Comparison of ENCODE assay signal across 1 cellular context in the genomic region with DNA sequence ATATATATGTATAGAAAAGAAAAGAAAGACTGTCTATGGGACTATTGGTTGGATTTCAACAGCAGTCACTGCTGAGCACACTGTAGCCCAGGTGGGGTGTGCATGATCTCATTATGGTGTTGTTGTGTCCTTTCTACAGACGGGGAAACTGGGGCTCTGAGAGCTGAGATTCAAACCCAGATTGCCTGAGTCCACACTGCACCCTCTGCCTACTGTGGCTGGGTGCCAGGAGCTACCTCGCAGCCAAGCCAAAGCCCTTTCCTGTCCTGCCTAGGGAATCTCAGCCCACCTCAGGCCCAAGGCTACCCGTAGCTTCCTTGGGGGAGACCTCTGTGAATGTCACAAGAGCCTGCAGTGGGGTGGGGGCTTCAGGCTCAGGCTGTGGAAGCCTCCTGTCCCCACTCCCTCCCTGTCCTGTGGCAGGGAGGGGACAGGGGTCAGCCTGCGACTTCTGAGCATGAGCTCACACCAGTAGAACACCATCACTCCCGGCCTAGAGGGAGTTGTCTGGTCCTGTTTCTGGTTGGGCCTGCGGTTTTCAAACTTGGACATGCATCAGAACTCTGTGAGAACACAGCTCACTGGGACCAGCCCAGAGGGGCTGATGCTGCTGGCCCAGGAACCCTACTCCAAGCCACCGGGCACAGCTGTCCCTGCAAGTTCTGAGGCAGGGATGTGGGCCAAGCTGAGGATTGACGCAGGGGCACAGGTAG.
TF ChIP-seq lines count a peak whose summit lies in the region.

No MANE protein-coding gene starts in this region.

TF ChIP-seq in HepG2, 621 proteins besides CTCF, POLR2A, EP300 and RAD21 (continues in another document):
- TF ChIP-seq POGZ (CRISPR knock-in tag; IDR thresholded peaks at IDR 0.05), result no peak
- TF ChIP-seq ZNF589 (CRISPR knock-in tag; conservative IDR thresholded peaks at IDR 0.05), result no peak
- TF ChIP-seq, protein P1, sequence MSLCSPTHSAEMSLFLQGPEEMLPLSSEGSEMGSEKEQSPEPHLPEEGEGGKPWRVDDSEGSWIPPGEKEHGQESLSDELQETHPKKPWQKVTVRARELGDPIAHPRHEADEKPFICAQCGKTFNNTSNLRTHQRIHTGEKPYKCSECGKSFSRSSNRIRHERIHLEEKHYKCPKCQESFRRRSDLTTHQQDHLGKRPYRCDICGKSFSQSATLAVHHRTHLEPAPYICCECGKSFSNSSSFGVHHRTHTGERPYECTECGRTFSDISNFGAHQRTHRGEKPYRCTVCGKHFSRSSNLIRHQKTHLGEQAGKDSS (CRISPR knock-in tag; IDR thresholded peaks at IDR 0.05; ENCODE audit: borderline replicate concordance, low read depth), result 0 out of 2 replicates have a peak, but pooled peaks have one; percentile 19
- TF ChIP-seq PAX8 (CRISPR knock-in tag; IDR thresholded peaks at IDR 0.05; ENCODE audit: borderline replicate concordance), result no peak
- TF ChIP-seq, protein P2, sequence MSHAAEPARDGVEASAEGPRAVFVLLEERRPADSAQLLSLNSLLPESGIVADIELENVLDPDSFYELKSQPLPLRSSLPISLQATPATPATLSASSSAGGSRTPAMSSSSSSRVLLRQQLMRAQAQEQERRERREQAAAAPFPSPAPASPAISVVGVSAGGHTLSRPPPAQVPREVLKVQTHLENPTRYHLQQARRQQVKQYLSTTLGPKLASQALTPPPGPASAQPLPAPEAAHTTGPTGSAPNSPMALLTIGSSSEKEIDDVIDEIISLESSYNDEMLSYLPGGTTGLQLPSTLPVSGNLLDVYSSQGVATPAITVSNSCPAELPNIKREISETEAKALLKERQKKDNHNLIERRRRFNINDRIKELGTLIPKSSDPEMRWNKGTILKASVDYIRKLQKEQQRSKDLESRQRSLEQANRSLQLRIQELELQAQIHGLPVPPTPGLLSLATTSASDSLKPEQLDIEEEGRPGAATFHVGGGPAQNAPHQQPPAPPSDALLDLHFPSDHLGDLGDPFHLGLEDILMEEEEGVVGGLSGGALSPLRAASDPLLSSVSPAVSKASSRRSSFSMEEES (CRISPR knock-in tag; IDR thresholded peaks at IDR 0.05), result no peak
- no peak for TF ChIP-seq MED8 (CRISPR knock-in tag; IDR thresholded peaks at IDR 0.05; ENCODE audit: insufficient replicate concordance)
- TF ChIP-seq NR2F2 (IDR thresholded peaks at IDR 0.05; ENCODE audit: borderline replicate concordance, low read depth), result no peak
- no peak for TF ChIP-seq NR1H2 (CRISPR knock-in tag; IDR thresholded peaks at IDR 0.05; ENCODE audit: borderline replicate concordance, low read depth)
- TF ChIP-seq, protein P3, sequence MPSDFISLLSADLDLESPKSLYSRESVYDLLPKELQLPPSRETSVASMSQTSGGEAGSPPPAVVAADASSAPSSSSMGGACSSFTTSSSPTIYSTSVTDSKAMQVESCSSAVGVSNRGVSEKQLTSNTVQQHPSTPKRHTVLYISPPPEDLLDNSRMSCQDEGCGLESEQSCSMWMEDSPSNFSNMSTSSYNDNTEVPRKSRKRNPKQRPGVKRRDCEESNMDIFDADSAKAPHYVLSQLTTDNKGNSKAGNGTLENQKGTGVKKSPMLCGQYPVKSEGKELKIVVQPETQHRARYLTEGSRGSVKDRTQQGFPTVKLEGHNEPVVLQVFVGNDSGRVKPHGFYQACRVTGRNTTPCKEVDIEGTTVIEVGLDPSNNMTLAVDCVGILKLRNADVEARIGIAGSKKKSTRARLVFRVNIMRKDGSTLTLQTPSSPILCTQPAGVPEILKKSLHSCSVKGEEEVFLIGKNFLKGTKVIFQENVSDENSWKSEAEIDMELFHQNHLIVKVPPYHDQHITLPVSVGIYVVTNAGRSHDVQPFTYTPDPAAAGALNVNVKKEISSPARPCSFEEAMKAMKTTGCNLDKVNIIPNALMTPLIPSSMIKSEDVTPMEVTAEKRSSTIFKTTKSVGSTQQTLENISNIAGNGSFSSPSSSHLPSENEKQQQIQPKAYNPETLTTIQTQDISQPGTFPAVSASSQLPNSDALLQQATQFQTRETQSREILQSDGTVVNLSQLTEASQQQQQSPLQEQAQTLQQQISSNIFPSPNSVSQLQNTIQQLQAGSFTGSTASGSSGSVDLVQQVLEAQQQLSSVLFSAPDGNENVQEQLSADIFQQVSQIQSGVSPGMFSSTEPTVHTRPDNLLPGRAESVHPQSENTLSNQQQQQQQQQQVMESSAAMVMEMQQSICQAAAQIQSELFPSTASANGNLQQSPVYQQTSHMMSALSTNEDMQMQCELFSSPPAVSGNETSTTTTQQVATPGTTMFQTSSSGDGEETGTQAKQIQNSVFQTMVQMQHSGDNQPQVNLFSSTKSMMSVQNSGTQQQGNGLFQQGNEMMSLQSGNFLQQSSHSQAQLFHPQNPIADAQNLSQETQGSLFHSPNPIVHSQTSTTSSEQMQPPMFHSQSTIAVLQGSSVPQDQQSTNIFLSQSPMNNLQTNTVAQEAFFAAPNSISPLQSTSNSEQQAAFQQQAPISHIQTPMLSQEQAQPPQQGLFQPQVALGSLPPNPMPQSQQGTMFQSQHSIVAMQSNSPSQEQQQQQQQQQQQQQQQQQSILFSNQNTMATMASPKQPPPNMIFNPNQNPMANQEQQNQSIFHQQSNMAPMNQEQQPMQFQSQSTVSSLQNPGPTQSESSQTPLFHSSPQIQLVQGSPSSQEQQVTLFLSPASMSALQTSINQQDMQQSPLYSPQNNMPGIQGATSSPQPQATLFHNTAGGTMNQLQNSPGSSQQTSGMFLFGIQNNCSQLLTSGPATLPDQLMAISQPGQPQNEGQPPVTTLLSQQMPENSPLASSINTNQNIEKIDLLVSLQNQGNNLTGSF (CRISPR knock-in tag; IDR thresholded peaks at IDR 0.05), result no peak
- no peak for TF ChIP-seq KAT8 (CRISPR knock-in tag; IDR thresholded peaks at IDR 0.05)
- TF ChIP-seq ZNF569 (CRISPR knock-in tag; IDR thresholded peaks at IDR 0.05; ENCODE audit: borderline replicate concordance), result no peak
- TF ChIP-seq, protein P4, sequence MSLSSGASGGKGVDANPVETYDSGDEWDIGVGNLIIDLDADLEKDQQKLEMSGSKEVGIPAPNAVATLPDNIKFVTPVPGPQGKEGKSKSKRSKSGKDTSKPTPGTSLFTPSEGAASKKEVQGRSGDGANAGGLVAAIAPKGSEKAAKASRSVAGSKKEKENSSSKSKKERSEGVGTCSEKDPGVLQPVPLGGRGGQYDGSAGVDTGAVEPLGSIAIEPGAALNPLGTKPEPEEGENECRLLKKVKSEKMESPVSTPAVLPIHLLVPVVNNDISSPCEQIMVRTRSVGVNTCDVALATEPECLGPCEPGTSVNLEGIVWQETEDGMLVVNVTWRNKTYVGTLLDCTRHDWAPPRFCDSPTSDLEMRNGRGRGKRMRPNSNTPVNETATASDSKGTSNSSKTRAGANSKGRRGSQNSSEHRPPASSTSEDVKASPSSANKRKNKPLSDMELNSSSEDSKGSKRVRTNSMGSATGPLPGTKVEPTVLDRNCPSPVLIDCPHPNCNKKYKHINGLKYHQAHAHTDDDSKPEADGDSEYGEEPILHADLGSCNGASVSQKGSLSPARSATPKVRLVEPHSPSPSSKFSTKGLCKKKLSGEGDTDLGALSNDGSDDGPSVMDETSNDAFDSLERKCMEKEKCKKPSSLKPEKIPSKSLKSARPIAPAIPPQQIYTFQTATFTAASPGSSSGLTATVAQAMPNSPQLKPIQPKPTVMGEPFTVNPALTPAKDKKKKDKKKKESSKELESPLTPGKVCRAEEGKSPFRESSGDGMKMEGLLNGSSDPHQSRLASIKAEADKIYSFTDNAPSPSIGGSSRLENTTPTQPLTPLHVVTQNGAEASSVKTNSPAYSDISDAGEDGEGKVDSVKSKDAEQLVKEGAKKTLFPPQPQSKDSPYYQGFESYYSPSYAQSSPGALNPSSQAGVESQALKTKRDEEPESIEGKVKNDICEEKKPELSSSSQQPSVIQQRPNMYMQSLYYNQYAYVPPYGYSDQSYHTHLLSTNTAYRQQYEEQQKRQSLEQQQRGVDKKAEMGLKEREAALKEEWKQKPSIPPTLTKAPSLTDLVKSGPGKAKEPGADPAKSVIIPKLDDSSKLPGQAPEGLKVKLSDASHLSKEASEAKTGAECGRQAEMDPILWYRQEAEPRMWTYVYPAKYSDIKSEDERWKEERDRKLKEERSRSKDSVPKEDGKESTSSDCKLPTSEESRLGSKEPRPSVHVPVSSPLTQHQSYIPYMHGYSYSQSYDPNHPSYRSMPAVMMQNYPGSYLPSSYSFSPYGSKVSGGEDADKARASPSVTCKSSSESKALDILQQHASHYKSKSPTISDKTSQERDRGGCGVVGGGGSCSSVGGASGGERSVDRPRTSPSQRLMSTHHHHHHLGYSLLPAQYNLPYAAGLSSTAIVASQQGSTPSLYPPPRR (CRISPR knock-in tag; IDR thresholded peaks at IDR 0.05; ENCODE audit: borderline replicate concordance), result no peak
- TF ChIP-seq, protein P5, sequence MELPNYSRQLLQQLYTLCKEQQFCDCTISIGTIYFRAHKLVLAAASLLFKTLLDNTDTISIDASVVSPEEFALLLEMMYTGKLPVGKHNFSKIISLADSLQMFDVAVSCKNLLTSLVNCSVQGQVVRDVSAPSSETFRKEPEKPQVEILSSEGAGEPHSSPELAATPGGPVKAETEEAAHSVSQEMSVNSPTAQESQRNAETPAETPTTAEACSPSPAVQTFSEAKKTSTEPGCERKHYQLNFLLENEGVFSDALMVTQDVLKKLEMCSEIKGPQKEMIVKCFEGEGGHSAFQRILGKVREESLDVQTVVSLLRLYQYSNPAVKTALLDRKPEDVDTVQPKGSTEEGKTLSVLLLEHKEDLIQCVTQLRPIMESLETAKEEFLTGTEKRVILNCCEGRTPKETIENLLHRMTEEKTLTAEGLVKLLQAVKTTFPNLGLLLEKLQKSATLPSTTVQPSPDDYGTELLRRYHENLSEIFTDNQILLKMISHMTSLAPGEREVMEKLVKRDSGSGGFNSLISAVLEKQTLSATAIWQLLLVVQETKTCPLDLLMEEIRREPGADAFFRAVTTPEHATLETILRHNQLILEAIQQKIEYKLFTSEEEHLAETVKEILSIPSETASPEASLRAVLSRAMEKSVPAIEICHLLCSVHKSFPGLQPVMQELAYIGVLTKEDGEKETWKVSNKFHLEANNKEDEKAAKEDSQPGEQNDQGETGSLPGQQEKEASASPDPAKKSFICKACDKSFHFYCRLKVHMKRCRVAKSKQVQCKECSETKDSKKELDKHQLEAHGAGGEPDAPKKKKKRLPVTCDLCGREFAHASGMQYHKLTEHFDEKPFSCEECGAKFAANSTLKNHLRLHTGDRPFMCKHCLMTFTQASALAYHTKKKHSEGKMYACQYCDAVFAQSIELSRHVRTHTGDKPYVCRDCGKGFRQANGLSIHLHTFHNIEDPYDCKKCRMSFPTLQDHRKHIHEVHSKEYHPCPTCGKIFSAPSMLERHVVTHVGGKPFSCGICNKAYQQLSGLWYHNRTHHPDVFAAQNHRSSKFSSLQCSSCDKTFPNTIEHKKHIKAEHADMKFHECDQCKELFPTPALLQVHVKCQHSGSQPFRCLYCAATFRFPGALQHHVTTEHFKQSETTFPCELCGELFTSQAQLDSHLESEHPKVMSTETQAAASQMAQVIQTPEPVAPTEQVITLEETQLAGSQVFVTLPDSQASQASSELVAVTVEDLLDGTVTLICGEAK (IDR thresholded peaks at IDR 0.05), result no peak
- TF ChIP-seq, protein P5 (CRISPR knock-in tag; IDR thresholded peaks at IDR 0.05), result no peak
- TF ChIP-seq, protein P6, sequence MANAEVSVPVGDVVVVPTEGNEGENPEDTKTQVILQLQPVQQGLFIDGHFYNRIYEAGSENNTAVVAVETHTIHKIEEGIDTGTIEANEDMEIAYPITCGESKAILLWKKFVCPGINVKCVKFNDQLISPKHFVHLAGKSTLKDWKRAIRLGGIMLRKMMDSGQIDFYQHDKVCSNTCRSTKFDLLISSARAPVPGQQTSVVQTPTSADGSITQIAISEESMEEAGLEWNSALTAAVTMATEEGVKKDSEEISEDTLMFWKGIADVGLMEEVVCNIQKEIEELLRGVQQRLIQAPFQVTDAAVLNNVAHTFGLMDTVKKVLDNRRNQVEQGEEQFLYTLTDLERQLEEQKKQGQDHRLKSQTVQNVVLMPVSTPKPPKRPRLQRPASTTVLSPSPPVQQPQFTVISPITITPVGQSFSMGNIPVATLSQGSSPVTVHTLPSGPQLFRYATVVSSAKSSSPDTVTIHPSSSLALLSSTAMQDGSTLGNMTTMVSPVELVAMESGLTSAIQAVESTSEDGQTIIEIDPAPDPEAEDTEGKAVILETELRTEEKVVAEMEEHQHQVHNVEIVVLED (CRISPR knock-in tag; IDR thresholded peaks at IDR 0.05; ENCODE audit: borderline replicate concordance), result no peak
- TF ChIP-seq, protein P7, sequence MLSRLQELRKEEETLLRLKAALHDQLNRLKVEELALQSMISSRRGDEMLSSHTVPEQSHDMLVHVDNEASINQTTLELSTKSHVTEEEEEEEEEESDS (CRISPR knock-in tag; IDR thresholded peaks at IDR 0.05; ENCODE audit: borderline replicate concordance), result no peak
- TF ChIP-seq SALL1 (CRISPR knock-in tag; IDR thresholded peaks at IDR 0.05), result 0 out of 2 replicates have a peak, but pooled peaks have one; percentile 26
- no peak for TF ChIP-seq ZNF678 (CRISPR knock-in tag; IDR thresholded peaks at IDR 0.05)
- TF ChIP-seq ZBTB8A (CRISPR knock-in tag; IDR thresholded peaks at IDR 0.05; ENCODE audit: borderline replicate concordance, low read depth), result no peak
- TF ChIP-seq, protein P8, sequence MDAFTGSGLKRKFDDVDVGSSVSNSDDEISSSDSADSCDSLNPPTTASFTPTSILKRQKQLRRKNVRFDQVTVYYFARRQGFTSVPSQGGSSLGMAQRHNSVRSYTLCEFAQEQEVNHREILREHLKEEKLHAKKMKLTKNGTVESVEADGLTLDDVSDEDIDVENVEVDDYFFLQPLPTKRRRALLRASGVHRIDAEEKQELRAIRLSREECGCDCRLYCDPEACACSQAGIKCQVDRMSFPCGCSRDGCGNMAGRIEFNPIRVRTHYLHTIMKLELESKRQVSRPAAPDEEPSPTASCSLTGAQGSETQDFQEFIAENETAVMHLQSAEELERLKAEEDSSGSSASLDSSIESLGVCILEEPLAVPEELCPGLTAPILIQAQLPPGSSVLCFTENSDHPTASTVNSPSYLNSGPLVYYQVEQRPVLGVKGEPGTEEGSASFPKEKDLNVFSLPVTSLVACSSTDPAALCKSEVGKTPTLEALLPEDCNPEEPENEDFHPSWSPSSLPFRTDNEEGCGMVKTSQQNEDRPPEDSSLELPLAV (CRISPR knock-in tag; conservative IDR thresholded peaks at IDR 0.05; ENCODE audit: low read depth), result 0 out of 2 replicates have a peak, but pooled peaks have one; percentile 37
- TF ChIP-seq FOXK2 (IDR thresholded peaks at IDR 0.05), result no peak
